In genomic region chr1:47868348-47868676, GRCh38 we compare ENCODE assay signal across 27 cellular contexts.
"Had no signal": no experiment of that assay in that cellular context is flagged by ENCODE, and none has a peak within 500 bp of the region (broad histone marks: within the 10 kb centered on the region; RNA-seq: fewer than 3 reads in every experiment).

No MANE protein-coding gene starts in this region.

- FAIRE-seq: urothelium cell line had no signal

- H3K4me3 ChIP-seq: stomach, suprapubic skin, testis, thoracic aorta, thyroid gland, tibial artery, tibial nerve, transverse colon, upper lobe of left lung, upper lobe of right lung, uterus, vagina had no signal

- DNase-seq: stimulated activated CD4-positive, alpha-beta T cell treated with anti-CD3 and anti-CD28 coated beads, Interleukin-2, amount 100 ng/mL, for 48 hours; stimulated activated CD4-positive, alpha-beta T cell treated with anti-CD3 and anti-CD28 coated beads, Interleukin-4, amount 100 ng/mL, for 1 hour; stimulated activated CD4-positive, alpha-beta T cell treated with anti-CD3 and anti-CD28 coated beads, Interleukin-4, amount 100 ng/mL, for 24 hours; stimulated activated CD4-positive, alpha-beta T cell treated with anti-CD3 and anti-CD28 coated beads, Interleukin-4, amount 100 ng/mL, for 4 hours; stimulated activated CD8-positive, alpha-beta memory T cell treated with anti-CD3 and anti-CD28 coated beads, Interleukin-4, amount 100 ng/mL, for 48 hours; stimulated activated naive B cell treated with anti-CD40 and anti-IgM and Interleukin-4, amounts not matched to agents 10 μg/mL and 1 μg/mL and 100 μg/mL, for 72 hours; stimulated activated naive CD4-positive, alpha-beta T cell; stimulated activated naive CD4-positive, alpha-beta T cell treated with Interleukin-2 at 50 U/mL for 16 hours; stimulated activated naive CD8-positive, alpha-beta T cell treated with anti-CD3 and anti-CD28 coated beads, Interleukin-15, amount 100 ng/mL, for 72 hours; stimulated activated naive CD8-positive, alpha-beta T cell treated with anti-CD3 and anti-CD28 coated beads, Interleukin-15, Interleukin-2, amounts not matched to agents 100 U/mL and 50 U/mL, for 24 hours; stomach; substantia nigra; testis; thyroid gland; transverse colon; trophoblast cell; upper lobe of left lung; upper lobe of right lung; uterus had no signal

- H3K9me3 ChIP-seq: stomach, suprapubic skin, testis, thoracic aorta, thyroid gland, tibial artery, tibial nerve, transverse colon, upper lobe of left lung, upper lobe of right lung, uterus, vagina had no signal

- ATAC-seq: stimulated activated effector memory CD8-positive, alpha-beta T cell treated with anti-CD3 and anti-CD28 coated beads, Interleukin-12 subunit alpha, Interleukin-12 subunit beta, amount 100 ng/mL, for 72 hours; stimulated activated memory B cell treated with anti-CD40 and anti-IgM and Interleukin-4, amounts not matched to agents 10 μg/mL and 1 μg/mL and 100 μg/mL, for 72 hours; stimulated activated naive B cell treated with anti-CD40 and anti-IgM and Interleukin-4, amounts not matched to agents 10 μg/mL and 1 μg/mL and 100 μg/mL, for 72 hours; stimulated activated naive CD8-positive, alpha-beta T cell treated with anti-CD3 and anti-CD28 coated beads, Interleukin-15, amount 100 ng/mL, for 72 hours; stimulated activated naive CD8-positive, alpha-beta T cell treated with anti-CD3 and anti-CD28 coated beads, Interleukin-15, Interleukin-2, amounts not matched to agents 100 U/mL and 50 U/mL, for 24 hours; upper lobe of right lung had no signal

- H3K27me3 ChIP-seq: stomach, suprapubic skin, testis, thyroid gland, tibial artery, tibial nerve, transverse colon, upper lobe of left lung, upper lobe of right lung, uterus, vagina had no signal

- H3K4me1 ChIP-seq: suprapubic skin, upper lobe of right lung, uterus had no signal

- H3K36me3 ChIP-seq: stomach, suprapubic skin, thoracic aorta, thyroid gland, tibial artery, tibial nerve, transverse colon, upper lobe of left lung, upper lobe of right lung, uterus, vagina had no signal

- H3K27ac ChIP-seq: suprapubic skin, testis, thoracic aorta, thyroid gland, tibial nerve, transverse colon, upper lobe of left lung, upper lobe of right lung, uterus, vagina had no signal
